Comparison of ENCODE assay signal across 27 cellular contexts in genomic region chr1:81738902-81739301, GRCh38.
A peak's percentile ranks its signal among the peaks of the same experiment; 100 is the strongest.
DNase-seq lines count a peak whose midpoint lies in the region; ATAC-seq, FAIRE-seq and TF ChIP-seq lines count a peak whose summit lies in the region.
"Had no signal": no experiment of that assay in that cellular context is flagged by ENCODE, and none has a peak within 500 bp of the region (broad histone marks: within the 10 kb centered on the region; RNA-seq: fewer than 3 reads in every experiment).

No MANE protein-coding gene starts in this region.

- no peak for TF ChIP-seq CTCF in astrocyte of the cerebellum (IDR thresholded peaks at IDR 0.05; ENCODE audit: low read depth, low read length, missing control alignments)

- no peak for FAIRE-seq in frontal cortex (lab: Jason Lieb, UNC)
- FAIRE-seq: GM12891, H1 had no signal

- no peaks in the 10 kb centered on the region for H3K9me3 Mint-ChIP-seq in stimulated activated memory B cell treated with anti-CD40 and anti-IgM and Interleukin-4, amounts not matched to agents 10 μg/mL and 1 μg/mL and 100 μg/mL, for 72 hours
- H3K9me3 Mint-ChIP-seq: IgD-negative memory B cell had no signal

- in situ Hi-C loops in SK-MEL-5 (cut with HindIII; ENCODE audit: low pct_unique_long_range_greater_than_20kb, low sequenced_read_pairs) (no loop called here), astrocyte of the cerebellum (cut with HindIII; ENCODE audit: low sequenced_read_pairs) (no loop called here)

- no peaks in the 10 kb centered on the region for H3K4me1 Mint-ChIP-seq in stimulated activated memory B cell treated with anti-CD40 and anti-IgM and Interleukin-4, amounts not matched to agents 10 μg/mL and 1 μg/mL and 100 μg/mL, for 72 hours
- H3K4me1 Mint-ChIP-seq: CD4-positive, alpha-beta memory T cell; IgD-negative memory B cell had no signal

- H3K27ac Mint-ChIP-seq in stimulated activated memory B cell treated with anti-CD40 and anti-IgM and Interleukin-4, amounts not matched to agents 10 μg/mL and 1 μg/mL and 100 μg/mL, for 72 hours = no peak overlapping the region
- H3K27ac Mint-ChIP-seq: CD4-positive, alpha-beta memory T cell; IgD-negative memory B cell had no signal

- no peaks in the 10 kb centered on the region for H3K36me3 Mint-ChIP-seq in stimulated activated memory B cell treated with anti-CD40 and anti-IgM and Interleukin-4, amounts not matched to agents 10 μg/mL and 1 μg/mL and 100 μg/mL, for 72 hours
- H3K36me3 Mint-ChIP-seq: CD4-positive, alpha-beta memory T cell; IgD-negative memory B cell had no signal

- no peak overlapping the region for H3K4me3 ChIP-seq in astrocyte of the cerebellum (ENCODE audit: low read depth, low read length)
- H3K4me3 ChIP-seq: PC-9, SJSA1 had no signal

- DNase-seq in SK-MEL-5 (ENCODE audit: low read depth, low spot score) (peak; percentile 4), astrocyte of the cerebellum (ENCODE audit: low read depth) (peak; percentile 11), medulla oblongata (ENCODE audit: extremely low spot score) (peak; percentile 20), frontal cortex (ENCODE audit: low spot score in 2 of 2) (no peak)
- DNase-seq in stimulated activated naive CD4-positive, alpha-beta T cell (lab: John Stamatoyannopoulos, UW) = no peak
- DNase-seq: Caco-2; CD4-positive, alpha-beta memory T cell; DMS 273 treated with DMSO at 0.1 percent for 48 hours; DMS79; EL; GDM1; NCI-H1092; NCI-H1417 treated with DMSO at 0.1 percent for 48 hours; NCI-H1694 treated with DMSO at 0.1 percent for 48 hours; NCI-H2081; NCI-H2171 treated with DMSO at 0.1 percent for 48 hours; NCI-H524; NCI-H748 treated with DMSO at 0.1 percent for 48 hours; PC-9 had no signal

- H3K27me3 Mint-ChIP-seq in stimulated activated memory B cell treated with anti-CD40 and anti-IgM and Interleukin-4, amounts not matched to agents 10 μg/mL and 1 μg/mL and 100 μg/mL, for 72 hours = no peaks in the 10 kb centered on the region
- H3K27me3 Mint-ChIP-seq: IgD-negative memory B cell had no signal

- peak; percentile 5 for ATAC-seq in stimulated activated memory B cell treated with anti-CD40 and anti-IgM and Interleukin-4, amounts not matched to agents 10 μg/mL and 1 μg/mL and 100 μg/mL, for 72 hours
- no peak for ATAC-seq in GM21526 (IDR thresholded peaks at IDR 0.05; ENCODE audit: low FRiP score, unreplicated experiment)
- ATAC-seq: HCT116, Right ventricle myocardium inferior had no signal

- no peak overlapping the region for H3K4me3 Mint-ChIP-seq in stimulated activated memory B cell treated with anti-CD40 and anti-IgM and Interleukin-4, amounts not matched to agents 10 μg/mL and 1 μg/mL and 100 μg/mL, for 72 hours
- H3K4me3 Mint-ChIP-seq: CD4-positive, alpha-beta memory T cell; IgD-negative memory B cell had no signal

Comparison
In these comparisons a context has a peak if more than half of its experiments do, and no peak if none do; other contexts are left out.
1. DNase-seq: peak in SK-MEL-5 (single experiment), astrocyte of the cerebellum (single experiment) and medulla oblongata (single experiment); none in frontal cortex (0 of 2) and stimulated activated naive CD4-positive, alpha-beta T cell (0 of 6).